Comparison of ENCODE assay signal across 9 cellular contexts in genomic region chr2:70901235-70902066, GRCh38.
DNase-seq lines count a peak whose midpoint lies in the region; ATAC-seq lines count a peak whose summit lies in the region.
"Had no signal": no experiment of that assay in that cellular context is flagged by ENCODE, and none has a peak within 500 bp of the region (broad histone marks: within the 10 kb centered on the region; RNA-seq: fewer than 3 reads in every experiment).

No MANE protein-coding gene starts in this region.

- peak; percentile 83 for DNase-seq in DMS 273 (lab: John Stamatoyannopoulos, UW; ENCODE audit: unreplicated experiment)
- no peak for DNase-seq in DMS 273 treated with DMSO at 0.1 percent for 48 hours (lab: John Stamatoyannopoulos, UW)
- peak; percentile 50 for DNase-seq in NCI-H510A treated with DMSO at 0.1 percent for 48 hours (lab: John Stamatoyannopoulos, UW)
- no peak for DNase-seq in effector memory CD4-positive, alpha-beta T cell
- DNase-seq in NCI-H1930 (lab: John Stamatoyannopoulos, UW) = no peak

- H3K36me3 ChIP-seq in effector memory CD4-positive, alpha-beta T cell (ENCODE audit: control insufficient read depth, insufficient read depth, low read length) = no peaks in the 10 kb centered on the region
- no peaks in the 10 kb centered on the region for H3K36me3 ChIP-seq in mucosa of rectum (ENCODE audit: control insufficient read depth in 2 of 2, insufficient read depth in 2 of 2, low read length in 2 of 2)

- peaks cover 92% of the 10 kb centered on the region for H3K27me3 ChIP-seq in effector memory CD4-positive, alpha-beta T cell (replicated peaks; ENCODE audit: control insufficient read depth, insufficient read depth, low read length, poor library complexity, severe bottlenecking)
- H3K27me3 ChIP-seq in mucosa of rectum (ENCODE audit: control insufficient read depth in 2 of 2, insufficient read depth in 2 of 2, low read length in 2 of 2) = peaks cover 48 to 72% of the 10 kb centered on the region in 2 donors

- H3K27ac ChIP-seq in effector memory CD4-positive, alpha-beta T cell (ENCODE audit: insufficient read depth, low read length, poor library complexity, severe bottlenecking) = no peak overlapping the region
- H3K27ac ChIP-seq in mucosa of rectum (ENCODE audit: low read depth in 2 of 2, low read length in 2 of 2) = no peak overlapping the region
- H3K27ac ChIP-seq: 22Rv1 had no signal

- ATAC-seq in GM21390 (IDR thresholded peaks at IDR 0.05; ENCODE audit: unreplicated experiment) = no peak
- no peak for ATAC-seq in HG03159 (IDR thresholded peaks at IDR 0.05; ENCODE audit: unreplicated experiment)

- peak overlapping the region; percentile 37 for H3K4me3 ChIP-seq in effector memory CD4-positive, alpha-beta T cell (ENCODE audit: insufficient read depth, low read depth, low read length, poor library complexity, severe bottlenecking)
- H3K4me3 ChIP-seq in mucosa of rectum (ENCODE audit: low read length in 2 of 2) = peak overlapping the region; percentile 49 to 61

- H3K4me1 ChIP-seq in effector memory CD4-positive, alpha-beta T cell (ENCODE audit: control insufficient read depth, insufficient read depth, low read length, poor library complexity, severe bottlenecking) = peaks cover 17% of the 10 kb centered on the region
- peaks cover 4 to 17% of the 10 kb centered on the region in 2 donors for H3K4me1 ChIP-seq in mucosa of rectum (ENCODE audit: control insufficient read depth in 2 of 2, insufficient read depth in 2 of 2, low read length in 2 of 2)

- no peaks in the 10 kb centered on the region for H3K9me3 ChIP-seq in effector memory CD4-positive, alpha-beta T cell (ENCODE audit: control insufficient read depth, low read length)
- no peaks in the 10 kb centered on the region for H3K9me3 ChIP-seq in mucosa of rectum (ENCODE audit: control insufficient read depth in 2 of 2, low read length in 2 of 2)

- peak overlapping the region; percentile 32 to 50 for H3K9ac ChIP-seq in mucosa of rectum (ENCODE audit: low read depth in 1 of 2, low read length in 2 of 2)

Comparison
In these comparisons a context has a peak if more than half of its experiments do, and no peak if none do; other contexts are left out.
1. DNase-seq: peak in DMS 273 (single experiment) and NCI-H510A treated with DMSO at 0.1 percent for 48 hours (single experiment); none in DMS 273 treated with DMSO at 0.1 percent for 48 hours (single experiment), effector memory CD4-positive, alpha-beta T cell (0 of 3) and NCI-H1930 (0 of 2).